8 cellular contexts compared by ENCODE assay signal in the genomic region with DNA sequence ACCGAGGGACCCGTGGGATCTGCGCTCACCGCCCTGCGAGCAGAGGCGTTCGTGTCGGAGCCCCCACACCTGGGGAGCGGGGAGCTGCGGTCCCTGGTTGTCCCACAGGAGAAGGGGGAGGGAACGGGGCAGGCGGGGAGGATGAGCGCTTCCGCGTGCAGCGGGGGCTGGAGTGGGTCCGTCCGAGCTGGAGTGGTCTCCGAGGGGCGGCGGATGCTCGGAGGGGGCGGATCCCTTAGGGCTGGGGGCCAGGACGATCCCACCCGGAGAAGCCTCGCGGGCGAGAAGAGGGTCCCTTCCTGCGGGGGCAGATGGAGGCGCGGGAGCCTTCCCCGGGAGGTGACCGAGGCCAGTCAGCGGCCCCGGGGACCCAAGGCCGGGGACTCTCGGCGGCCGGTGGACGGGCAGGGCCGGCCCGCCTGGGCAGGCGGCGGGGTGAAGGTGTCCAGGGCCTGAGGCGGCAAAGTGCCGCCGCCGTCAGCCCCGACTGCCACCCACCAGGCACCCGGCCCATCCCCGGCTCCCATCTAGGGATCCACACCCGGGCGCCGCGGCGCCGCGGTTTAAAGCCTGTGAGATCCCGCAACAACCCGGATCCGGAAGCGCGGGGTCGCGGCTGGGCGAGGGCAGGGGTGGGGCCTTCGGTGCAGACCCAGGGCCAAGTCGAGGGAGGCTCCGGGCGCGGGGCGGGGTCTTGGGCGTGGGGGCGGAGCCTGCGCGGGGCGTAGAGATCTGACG. TPM values are rescaled to one million over a fixed set of nuclear protein-coding genes. Genes with fewer than 3 reads are reported as not detected.
DNase-seq lines count a peak whose midpoint lies in the region; ATAC-seq and TF ChIP-seq lines count a peak whose summit lies in the region.

No MANE protein-coding gene starts in this region.

- peaks cover 12% of the 10 kb centered on the region for H3K79me1 ChIP-seq in mesendoderm (ENCODE audit: low read length)

- H3K4me2 ChIP-seq in mesendoderm (ENCODE audit: low read length): peak overlapping the region; percentile 13

- no peak overlapping the region for H3K23ac ChIP-seq in mesendoderm (ENCODE audit: low read length)

- no peaks in the 10 kb centered on the region for H3K27me3 ChIP-seq in endocrine pancreas (ENCODE audit: control insufficient read depth, insufficient read depth, low read length)
- H3K27me3 ChIP-seq in mesendoderm (ENCODE audit: insufficient read depth, low read length, poor library complexity): no peaks in the 10 kb centered on the region

- peak; percentile 43 for TF ChIP-seq POLR2A in GM10847 (IDR thresholded peaks at IDR 0.05; ENCODE audit: extremely low read depth, insufficient read length)

- peak overlapping the region; percentile 29 for H3K18ac ChIP-seq in mesendoderm (ENCODE audit: low read length)

- DNase-seq in NCI-H69 (lab: John Stamatoyannopoulos, UW): peak; percentile 83
- peak; percentile 67 to 77 (median 69) for DNase-seq in activated CD8-positive, alpha-beta memory T cell treated with anti-CD3 and anti-CD28 coated beads for 48 hours (ENCODE audit: low read depth in 2 of 3, low spot score in 2 of 3)
- peak; percentile 91 for DNase-seq in mesendoderm
- DNase-seq in stimulated activated CD8-positive, alpha-beta memory T cell treated with anti-CD3 and anti-CD28 coated beads, Interleukin-12 subunit alpha, Interleukin-12 subunit beta, amount 100 ng/mL, for 4 hours (ENCODE audit: low read depth): peak; percentile 72
- DNase-seq in NCI-H2029 (lab: John Stamatoyannopoulos, UW): no peak

- no peak overlapping the region for H2BK120ac ChIP-seq in mesendoderm (ENCODE audit: low read depth, low read length)

- peak; percentile 85 for ATAC-seq in HG03064 (IDR thresholded peaks at IDR 0.05; ENCODE audit: low read depth, unreplicated experiment)

- no peak overlapping the region for H2BK5ac ChIP-seq in mesendoderm (ENCODE audit: low read length)

- no peak overlapping the region for H4K8ac ChIP-seq in mesendoderm (ENCODE audit: low read depth, low read length)

- H3K9ac ChIP-seq in endocrine pancreas (ENCODE audit: control insufficient read depth, insufficient read depth, low read length): peak overlapping the region; percentile 69
- H3K9ac ChIP-seq in mesendoderm (ENCODE audit: low read length): peak overlapping the region; percentile 89

- H4K5ac ChIP-seq in mesendoderm (ENCODE audit: low read length): no peak overlapping the region

- peak overlapping the region; percentile 44 for H3K4me3 ChIP-seq in endocrine pancreas (ENCODE audit: control insufficient read depth, insufficient read depth, low read length)
- H3K4me3 ChIP-seq in mesendoderm (ENCODE audit: low read length): peak overlapping the region; percentile 75

- H3K4me1 ChIP-seq in endocrine pancreas (ENCODE audit: control insufficient read depth, insufficient read depth, low read length) (no peaks in the 10 kb centered on the region), mesendoderm (ENCODE audit: control insufficient read depth, low read depth, low read length) (peaks cover 2% of the 10 kb centered on the region)

- no peak overlapping the region for H3K4ac ChIP-seq in mesendoderm (ENCODE audit: low read depth, low read length)

- H2AK5ac ChIP-seq in mesendoderm (ENCODE audit: low read length): no peak overlapping the region

- peaks cover 7% of the 10 kb centered on the region for H3K79me2 ChIP-seq in mesendoderm (ENCODE audit: control insufficient read depth, insufficient read depth, low read length)

- peak overlapping the region; percentile 94 for H3K56ac ChIP-seq in mesendoderm (ENCODE audit: low read length)

- no peak overlapping the region for H3K27ac ChIP-seq in mesendoderm (ENCODE audit: low read depth, low read length)

- no peak overlapping the region for H2BK15ac ChIP-seq in mesendoderm (replicated peaks; ENCODE audit: low read depth)

- WGBS in mesendoderm (ENCODE audit: extremely low coverage, insufficient coverage, low lambda C conversion rate): no CpG with 5 or more reads among the region's 78 CpGs

- H3K9me3 ChIP-seq in endocrine pancreas (ENCODE audit: control insufficient read depth, low read length): no peaks in the 10 kb centered on the region

- H3K36me3 ChIP-seq in endocrine pancreas (ENCODE audit: control insufficient read depth, insufficient read depth, low read length): peaks cover 4% of the 10 kb centered on the region
- peaks cover 3% of the 10 kb centered on the region for H3K36me3 ChIP-seq in mesendoderm (ENCODE audit: control insufficient read depth, insufficient read depth, low read length)

RNA-seq across cellular contexts. Expression of a gene that starts 5.3 kb away (rescaled TPM):
- polyA plus RNA-seq in mesendoderm (2013, experiment 1 of 2): not detected
- not detected for polyA plus RNA-seq in mesendoderm (2013, experiment 2 of 2)

RNA-seq across cellular contexts. Expression of a gene that starts 25.6 kb away (rescaled TPM):
- 2.0 TPM for polyA plus RNA-seq in mesendoderm (2013, experiment 1 of 2)
- 2.0 TPM for polyA plus RNA-seq in mesendoderm (2013, experiment 2 of 2)

RNA-seq across cellular contexts. Expression of a gene that starts 49.3 kb away (rescaled TPM):
- 29.4 TPM for polyA plus RNA-seq in mesendoderm (2013, experiment 1 of 2)
- 27.1 TPM for polyA plus RNA-seq in mesendoderm (2013, experiment 2 of 2)
